In genomic region chr5:58113172-58113571, GRCh38 we compare ENCODE assay signal across 7 cellular contexts.
"Had no signal": no experiment of that assay in that cellular context is flagged by ENCODE, and none has a peak within 500 bp of the region (broad histone marks: within the 10 kb centered on the region; RNA-seq: fewer than 3 reads in every experiment).

No MANE protein-coding gene starts in this region.

- DNase-seq: GM23248, GOT3, H9, HCEC 1CT, IMR-90 had no signal

- H3K9ac ChIP-seq: GM23248 had no signal

- H2AFZ ChIP-seq: GM23248 had no signal

- FAIRE-seq: H54, HTR-8/SVneo had no signal

- H3K4me3 ChIP-seq: GM23248 had no signal

- H3K27ac ChIP-seq: GM23248 had no signal
